In genomic region chr10:17607060-17607459, GRCh38 we compare ENCODE assay signal across 1 cellular context.
TF ChIP-seq lines count a peak whose summit lies in the region.

No MANE protein-coding gene starts in this region.

TF ChIP-seq in SK-N-SH treated with all-trans-retinoic acid at 6 μM for 48 hours, 23 proteins besides CTCF, POLR2A, EP300 and RAD21 (continued from another document):
- TF ChIP-seq, protein P1, sequence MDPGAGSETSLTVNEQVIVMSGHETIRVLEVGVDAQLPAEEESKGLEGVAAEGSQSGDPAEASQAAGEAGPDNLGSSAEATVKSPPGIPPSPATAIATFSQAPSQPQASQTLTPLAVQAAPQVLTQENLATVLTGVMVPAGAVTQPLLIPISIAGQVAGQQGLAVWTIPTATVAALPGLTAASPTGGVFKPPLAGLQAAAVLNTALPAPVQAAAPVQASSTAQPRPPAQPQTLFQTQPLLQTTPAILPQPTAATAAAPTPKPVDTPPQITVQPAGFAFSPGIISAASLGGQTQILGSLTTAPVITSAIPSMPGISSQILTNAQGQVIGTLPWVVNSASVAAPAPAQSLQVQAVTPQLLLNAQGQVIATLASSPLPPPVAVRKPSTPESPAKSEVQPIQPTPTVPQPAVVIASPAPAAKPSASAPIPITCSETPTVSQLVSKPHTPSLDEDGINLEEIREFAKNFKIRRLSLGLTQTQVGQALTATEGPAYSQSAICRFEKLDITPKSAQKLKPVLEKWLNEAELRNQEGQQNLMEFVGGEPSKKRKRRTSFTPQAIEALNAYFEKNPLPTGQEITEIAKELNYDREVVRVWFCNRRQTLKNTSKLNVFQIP (CRISPR knock-in tag; IDR thresholded peaks at IDR 0.05; ENCODE audit: borderline replicate concordance, low read depth): no peak
- TF ChIP-seq OSR1 (CRISPR knock-in tag; IDR thresholded peaks at IDR 0.05) (no peak), TOX (CRISPR knock-in tag; IDR thresholded peaks at IDR 0.05; ENCODE audit: borderline replicate concordance) (no peak), PATZ1 (CRISPR knock-in tag; IDR thresholded peaks at IDR 0.05; ENCODE audit: borderline replicate concordance) (no peak), ZC3H10 (CRISPR knock-in tag; IDR thresholded peaks at IDR 0.05) (no peak), ESRRG (CRISPR knock-in tag; IDR thresholded peaks at IDR 0.05) (no peak), ZNF565 (CRISPR knock-in tag; conservative IDR thresholded peaks at IDR 0.05; ENCODE audit: low read depth) (no peak), TCF4 (CRISPR knock-in tag; IDR thresholded peaks at IDR 0.05; ENCODE audit: borderline replicate concordance) (no peak), BACH2 (CRISPR knock-in tag; IDR thresholded peaks at IDR 0.05; ENCODE audit: borderline replicate concordance) (no peak), ZNF8 (CRISPR knock-in tag; IDR thresholded peaks at IDR 0.05) (no peak), ZNF70 (CRISPR knock-in tag; IDR thresholded peaks at IDR 0.05) (no peak), ZFP3 (CRISPR knock-in tag; IDR thresholded peaks at IDR 0.05) (no peak), ARNTL (CRISPR knock-in tag; IDR thresholded peaks at IDR 0.05; ENCODE audit: borderline replicate concordance, low read depth) (no peak)
